Comparison of ENCODE assay signal across 9 cellular contexts in genomic region chr17:1002771-1003555, GRCh38. TPM values are rescaled to one million over a fixed set of nuclear protein-coding genes. Genes with fewer than 3 reads are reported as not detected.
DNase-seq lines count a peak whose midpoint lies in the region; TF ChIP-seq lines count a peak whose summit lies in the region.
"Had no signal": no experiment of that assay in that cellular context is flagged by ENCODE, and none has a peak within 500 bp of the region (broad histone marks: within the 10 kb centered on the region; RNA-seq: fewer than 3 reads in every experiment).

No MANE protein-coding gene starts in this region.

- peaks cover 10% of the 10 kb centered on the region; the same call in 1 of the 2 replicates for H3K79me2 ChIP-seq in OCI-LY7 (ENCODE audit: insufficient read depth, low read depth, low read length)

- H3K36me3 ChIP-seq in stomach smooth muscle (ENCODE audit: control insufficient read depth in 2 of 2, insufficient read depth in 2 of 2, low read length in 2 of 2) (peaks cover 12 to 41% of the 10 kb centered on the region in 2 donors), OCI-LY7 (ENCODE audit: insufficient read depth, low read length) (peaks cover 89% of the 10 kb centered on the region)

- H3K4me1 ChIP-seq in stomach smooth muscle (ENCODE audit: control insufficient read depth, insufficient read depth, low read length) (peaks cover 87% of the 10 kb centered on the region), OCI-LY7 (ENCODE audit: insufficient read depth, low read length, poor library complexity, severe bottlenecking) (peaks cover 11% of the 10 kb centered on the region)

- peaks cover 52% of the 10 kb centered on the region for H3K36me3 Mint-ChIP-seq in brain

- CTCF ChIA-PET in OCI-LY7 (lab: Charles Lee; ENCODE audit: unreplicated experiment) = no interaction called here

- peak; percentile 51 for DNase-seq in NCI-H1092 (lab: John Stamatoyannopoulos, UW)
- peak in 27 of 51 donors; percentile 11 to 72 (median 40) for DNase-seq in hypothalamus (lab: John Stamatoyannopoulos, UW)
- no peak for DNase-seq in OCI-LY7 (ENCODE audit: low spot score)
- no peak for DNase-seq in OCI-M2 (lab: John Stamatoyannopoulos, UW; ENCODE audit: unreplicated experiment)
- no peak for DNase-seq in NCI-H2107 (lab: John Stamatoyannopoulos, UW)
- DNase-seq: NCI-H1436 had no signal

- TF ChIP-seq CTCF in brain (conservative IDR thresholded peaks at IDR 0.05) (no peak), OCI-LY7 (conservative IDR thresholded peaks at IDR 0.05; ENCODE audit: low read length) (no peak)

- H3K4me2 ChIP-seq in OCI-LY7 (ENCODE audit: low read length) = no peak overlapping the region

- intact Hi-C loops in OCI-LY7 (cut with micrococcal nuclease; ENCODE audit: unreplicated experiment) = no loop called here

- peaks cover 11% of the 10 kb centered on the region for H4K20me1 ChIP-seq in OCI-LY7 (ENCODE audit: insufficient read depth, low read length)

- peak overlapping the region in 1 of 5 experiments; percentile 79 for H3K4me3 Mint-ChIP-seq in brain

- POLR2A ChIA-PET in OCI-LY7 (lab: Charles Lee) = interaction anchor here (0.7 kb wide), 1 partner anchor 176 kb away, joined by 3 read pairs; no protein-coding TSS in a partner anchor

- BruUV-seq in OCI-LY7 (replicated peaks; lab: Mats Ljungman, UMichigan) = no TSS peak

- peaks cover 4% of the 10 kb centered on the region for H3K27me3 Mint-ChIP-seq in brain

- H3K9ac ChIP-seq in stomach smooth muscle (ENCODE audit: low read length in 2 of 2) = peak overlapping the region in 1 of 2 donors; percentile 29

- H3K4me1 Mint-ChIP-seq in brain = peaks cover 67% of the 10 kb centered on the region

- no peaks in the 10 kb centered on the region for H3K9me3 Mint-ChIP-seq in brain

- peak overlapping the region; percentile 8 to 91 (median 63) for H3K27ac Mint-ChIP-seq in brain

- H3K4me3 ChIP-seq in stomach smooth muscle (ENCODE audit: low read length in 2 of 2) (no peak overlapping the region), OCI-LY7 (ENCODE audit: low read depth, low read length, poor library complexity, severe bottlenecking) (no peak overlapping the region)
- H3K4me3 ChIP-seq: pancreas had no signal

- H3K27me3 ChIP-seq in stomach smooth muscle (ENCODE audit: control insufficient read depth in 1 of 2, insufficient read depth in 2 of 2, low read length in 2 of 2) = no peaks in the 10 kb centered on the region
- H3K27me3 ChIP-seq: pancreas had no signal

- H2AFZ ChIP-seq in OCI-LY7 (ENCODE audit: low read length) = no peak overlapping the region

- H3K9me3 ChIP-seq in stomach smooth muscle (ENCODE audit: control insufficient read depth in 2 of 2, low read length in 2 of 2) = no peaks in the 10 kb centered on the region
- H3K9me3 ChIP-seq in OCI-LY7 (ENCODE audit: low read length) = no peaks in the 10 kb centered on the region
- H3K9me3 ChIP-seq: pancreas had no signal

- no peaks in the 10 kb centered on the region for H3K9me2 ChIP-seq in OCI-LY7 (ENCODE audit: insufficient read depth, low read length)

- H3K27ac ChIP-seq in stomach smooth muscle (ENCODE audit: low read length) (peak overlapping the region; percentile 81), OCI-LY7 (ENCODE audit: low read depth, low read length, poor library complexity, severe bottlenecking) (no peak overlapping the region)

RNA-seq across cellular contexts. Expression of gene TIMM22, which starts 6.0 kb away (rescaled TPM):
- polyA plus RNA-seq in brain (ENCODE audit: insufficient read depth, low read depth, low replicate concordance) = 14.4 TPM
- total RNA-seq in OCI-LY7 (2014; rRNA removed; shearing (Covaris generic)) = 12.8 and 15.7 TPM in 2 replicates
- total RNA-seq in OCI-LY7 (2022) = 10.6 and 13.8 TPM in 2 replicates

RNA-seq across cellular contexts. Expression of gene NXN, which starts 23.4 kb away (rescaled TPM):
- 127 TPM for polyA plus RNA-seq in brain (ENCODE audit: insufficient read depth, low read depth, low replicate concordance)
- 0.93 and 1.3 TPM in 2 replicates for total RNA-seq in OCI-LY7 (2014; rRNA removed; shearing (Covaris generic))
- 2.0 and 2.8 TPM in 2 replicates for total RNA-seq in OCI-LY7 (2022)

Comparison
In these comparisons a context has a peak if more than half of its experiments do, and no peak if none do; other contexts are left out.
1. DNase-seq: peak in NCI-H1092 (single experiment) and hypothalamus (27 of 51); none in OCI-LY7 (single experiment), OCI-M2 (single experiment) and NCI-H2107 (single experiment).